1 cellular context compared by ENCODE assay signal in the genomic region with DNA sequence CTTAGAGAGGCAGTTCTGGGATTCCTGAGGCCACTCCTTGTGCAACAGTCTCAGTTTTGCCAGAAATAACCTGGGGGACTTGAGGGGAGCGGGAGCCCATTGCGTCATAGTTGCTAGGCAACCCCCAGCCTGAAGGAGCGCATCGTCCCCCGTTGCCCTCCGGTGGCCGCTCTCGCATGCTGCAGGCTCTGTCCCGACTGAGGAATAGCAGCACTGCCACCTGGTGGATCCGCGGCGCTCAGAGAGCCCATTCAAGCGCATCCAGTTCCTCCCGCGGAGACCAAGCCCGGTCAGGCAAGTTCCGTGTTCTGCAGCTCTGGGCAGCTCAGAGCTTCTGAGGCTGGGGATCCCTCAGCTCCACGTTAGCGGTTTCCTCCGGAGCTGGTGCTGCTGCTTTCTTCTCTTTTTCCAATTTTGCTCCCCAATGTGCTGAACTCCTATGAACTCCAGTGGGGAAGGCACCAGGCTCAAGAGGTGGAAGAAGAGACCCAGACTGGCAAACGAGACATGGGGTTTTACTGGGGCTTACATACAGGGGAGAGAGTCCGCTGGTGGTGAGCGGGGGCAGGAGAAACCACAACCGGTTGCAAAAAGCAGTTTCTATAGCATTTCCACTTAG.
TF ChIP-seq lines count a peak whose summit lies in the region.

No MANE protein-coding gene starts in this region.

TF ChIP-seq in K562, 482 proteins besides CTCF, POLR2A, EP300 and RAD21 (continued from another document and continues in another):
- TF ChIP-seq, protein P1, sequence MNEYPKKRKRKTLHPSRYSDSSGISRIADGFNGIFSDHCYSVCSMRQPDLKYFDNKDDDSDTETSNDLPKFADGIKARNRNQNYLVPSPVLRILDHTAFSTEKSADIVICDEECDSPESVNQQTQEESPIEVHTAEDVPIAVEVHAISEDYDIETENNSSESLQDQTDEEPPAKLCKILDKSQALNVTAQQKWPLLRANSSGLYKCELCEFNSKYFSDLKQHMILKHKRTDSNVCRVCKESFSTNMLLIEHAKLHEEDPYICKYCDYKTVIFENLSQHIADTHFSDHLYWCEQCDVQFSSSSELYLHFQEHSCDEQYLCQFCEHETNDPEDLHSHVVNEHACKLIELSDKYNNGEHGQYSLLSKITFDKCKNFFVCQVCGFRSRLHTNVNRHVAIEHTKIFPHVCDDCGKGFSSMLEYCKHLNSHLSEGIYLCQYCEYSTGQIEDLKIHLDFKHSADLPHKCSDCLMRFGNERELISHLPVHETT (CRISPR knock-in tag; conservative IDR thresholded peaks at IDR 0.05 in 1 of 2, IDR thresholded peaks at IDR 0.05 in 1 of 2), result no peak
- TF ChIP-seq RFX5 (IDR thresholded peaks at IDR 0.05; ENCODE audit: low read depth, low read length) (peak; percentile 91), MXI1 (IDR thresholded peaks at IDR 0.05; ENCODE audit: low read depth, low read length) (peak; percentile 70; the same call in 1 of the 2 replicates), CSDE1 (IDR thresholded peaks at IDR 0.05) (peak in 1 of 2 experiments; percentile 83; a peak in 2 of 4 replicates), POLR2G (IDR thresholded peaks at IDR 0.05; ENCODE audit: low read depth, low read length) (peak; percentile 59), NBN (IDR thresholded peaks at IDR 0.05; ENCODE audit: low read depth) (0 out of 2 replicates have a peak, but pooled peaks have one; percentile 44), CTBP1 (IDR thresholded peaks at IDR 0.05; ENCODE audit: borderline replicate concordance) (peak; percentile 90), MTA3 (IDR thresholded peaks at IDR 0.05; ENCODE audit: borderline replicate concordance) (peak; percentile 46; the same call in 1 of the 2 replicates), NUFIP1 (IDR thresholded peaks at IDR 0.05; ENCODE audit: partially characterized antibody) (no peak), EGR1 (conservative IDR thresholded peaks at IDR 0.05) (no peak), CREM (IDR thresholded peaks at IDR 0.05; ENCODE audit: low read depth) (peak; percentile 87), ZNF717 (CRISPR knock-in tag; IDR thresholded peaks at IDR 0.05) (no peak), ZNF263 (CRISPR knock-in tag; IDR thresholded peaks at IDR 0.05; ENCODE audit: borderline replicate concordance) (no peak), XRCC5 (IDR thresholded peaks at IDR 0.05; ENCODE audit: low read depth, low read length) (peak; percentile 56; the same call in 1 of the 2 replicates), BRD9 (IDR thresholded peaks at IDR 0.05; ENCODE audit: low read depth, partially characterized antibody) (no peak), ETV1 (tag; conservative IDR thresholded peaks at IDR 0.05; ENCODE audit: low read depth) (peak; percentile 32; the same call in 1 of the 2 replicates), RBFOX2 (IDR thresholded peaks at IDR 0.05; ENCODE audit: low read depth, low read length) (peak; percentile 41; the same call in 1 of the 2 replicates), GTF2B (IDR thresholded peaks at IDR 0.05; ENCODE audit: extremely low read depth, insufficient read length) (no peak), KAT8 (IDR thresholded peaks at IDR 0.05; ENCODE audit: low read depth) (no peak), NCOA2 (IDR thresholded peaks at IDR 0.05; ENCODE audit: partially characterized antibody in 2 of 2) (no peak), ZNF354B (CRISPR knock-in tag; IDR thresholded peaks at IDR 0.05) (no peak), DPF2 (IDR thresholded peaks at IDR 0.05) (no peak), PURB (CRISPR knock-in tag; IDR thresholded peaks at IDR 0.05; ENCODE audit: low read depth) (no peak), ZNF507 (tag; conservative IDR thresholded peaks at IDR 0.05) (no peak), HCFC1 (IDR thresholded peaks at IDR 0.05; ENCODE audit: low read depth, low read length) (peak; percentile 44), TAF9B (IDR thresholded peaks at IDR 0.05; ENCODE audit: partially characterized antibody) (no peak), ATF3 (IDR thresholded peaks at IDR 0.05) (peak; percentile 94), ATF3 (CRISPR knock-in tag; conservative IDR thresholded peaks at IDR 0.05) (peak; percentile 76), ARID2 (IDR thresholded peaks at IDR 0.05) (peak; percentile 72; the same call in 1 of the 2 replicates), BCOR (IDR thresholded peaks at IDR 0.05) (0 out of 2 replicates have a peak, but pooled peaks have one; percentile 32), HDAC1 (IDR thresholded peaks at IDR 0.05) (no peak), ZNF551 (CRISPR knock-in tag; IDR thresholded peaks at IDR 0.05) (no peak), MEIS2 (IDR thresholded peaks at IDR 0.05; ENCODE audit: partially characterized antibody) (no peak), ZNF592 (IDR thresholded peaks at IDR 0.05) (peak; percentile 65), ZNF586 (CRISPR knock-in tag; conservative IDR thresholded peaks at IDR 0.05) (no peak), TARDBP (IDR thresholded peaks at IDR 0.05) (0 out of 2 replicates have a peak, but pooled peaks have one; percentile 59), CXXC5 (CRISPR knock-in tag; IDR thresholded peaks at IDR 0.05) (peak; percentile 45), ZNF24 (IDR thresholded peaks at IDR 0.05) (peak; percentile 59; the same call in 1 of the 2 replicates), RB1 (IDR thresholded peaks at IDR 0.05; ENCODE audit: low read depth) (peak; percentile 84; the same call in 1 of the 2 replicates), SRF (CRISPR knock-in tag; IDR thresholded peaks at IDR 0.05) (peak in 1 of 2 experiments; percentile 67; a peak in 2 of 4 replicates), CCAR2 (IDR thresholded peaks at IDR 0.05; ENCODE audit: low read depth, low read length) (no peak), CBX3 (IDR thresholded peaks at IDR 0.05; ENCODE audit: borderline replicate concordance in 1 of 2, low read length in 2 of 2) (peak in 1 of 2 experiments; percentile 70; a peak in 1 of 3 replicates), TBP (optimal IDR thresholded peaks at IDR 0.05; ENCODE audit: low read depth, low read length) (no peak), SIRT6 (IDR thresholded peaks at IDR 0.05; ENCODE audit: low read depth, low read length) (no peak), NR2C2 (CRISPR knock-in tag; IDR thresholded peaks at IDR 0.05) (no peak; the same call in 1 of the 2 replicates), NR2C2 (tag; IDR thresholded peaks at IDR 0.05) (no peak), ZFP91 (CRISPR knock-in tag; IDR thresholded peaks at IDR 0.05) (0 out of 2 replicates have a peak, but pooled peaks have one; percentile 33), ZNF384 (IDR thresholded peaks at IDR 0.05; ENCODE audit: low read depth, low read length) (0 out of 2 replicates have a peak, but pooled peaks have one; percentile 13), CEBPB (tag; IDR thresholded peaks at IDR 0.05) (peak; percentile 98), MYC (IDR thresholded peaks at IDR 0.05; ENCODE audit: low read depth, low read length) (0 out of 2 replicates have a peak, but pooled peaks have one; percentile 39), MYC (CRISPR knock-in tag; IDR thresholded peaks at IDR 0.05; ENCODE audit: borderline replicate concordance, low read depth) (no peak), ESRRA (IDR thresholded peaks at IDR 0.05; ENCODE audit: borderline replicate concordance, low read depth) (peak; percentile 64)
- TF ChIP-seq, protein P2, sequence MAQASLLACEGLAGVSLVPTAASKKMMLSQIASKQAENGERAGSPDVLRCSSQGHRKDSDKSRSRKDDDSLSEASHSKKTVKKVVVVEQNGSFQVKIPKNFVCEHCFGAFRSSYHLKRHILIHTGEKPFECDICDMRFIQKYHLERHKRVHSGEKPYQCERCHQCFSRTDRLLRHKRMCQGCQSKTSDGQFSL (CRISPR knock-in tag; IDR thresholded peaks at IDR 0.05), result peak; percentile 52; the same call in 1 of the 2 replicates
- TF ChIP-seq, protein P2 (tag; IDR thresholded peaks at IDR 0.05), result no peak
- TF ChIP-seq, protein P3, sequence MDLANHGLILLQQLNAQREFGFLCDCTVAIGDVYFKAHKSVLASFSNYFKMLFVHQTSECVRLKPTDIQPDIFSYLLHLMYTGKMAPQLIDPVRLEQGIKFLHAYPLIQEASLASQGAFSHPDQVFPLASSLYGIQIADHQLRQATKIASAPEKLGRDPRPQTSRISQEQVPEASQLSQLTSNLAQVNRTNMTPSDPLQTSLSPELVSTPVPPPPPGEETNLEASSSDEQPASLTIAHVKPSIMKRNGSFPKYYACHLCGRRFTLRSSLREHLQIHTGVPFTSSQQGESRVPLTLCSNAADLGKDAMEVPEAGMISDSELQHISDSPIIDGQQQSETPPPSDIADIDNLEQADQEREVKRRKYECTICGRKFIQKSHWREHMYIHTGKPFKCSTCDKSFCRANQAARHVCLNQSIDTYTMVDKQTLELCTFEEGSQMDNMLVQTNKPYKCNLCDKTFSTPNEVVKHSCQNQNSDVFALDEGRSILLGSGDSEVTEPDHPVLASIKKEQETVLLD (IDR thresholded peaks at IDR 0.05), result no peak
- TF ChIP-seq, protein P4, sequence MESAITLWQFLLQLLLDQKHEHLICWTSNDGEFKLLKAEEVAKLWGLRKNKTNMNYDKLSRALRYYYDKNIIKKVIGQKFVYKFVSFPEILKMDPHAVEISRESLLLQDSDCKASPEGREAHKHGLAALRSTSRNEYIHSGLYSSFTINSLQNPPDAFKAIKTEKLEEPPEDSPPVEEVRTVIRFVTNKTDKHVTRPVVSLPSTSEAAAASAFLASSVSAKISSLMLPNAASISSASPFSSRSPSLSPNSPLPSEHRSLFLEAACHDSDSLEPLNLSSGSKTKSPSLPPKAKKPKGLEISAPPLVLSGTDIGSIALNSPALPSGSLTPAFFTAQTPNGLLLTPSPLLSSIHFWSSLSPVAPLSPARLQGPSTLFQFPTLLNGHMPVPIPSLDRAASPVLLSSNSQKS (CRISPR knock-in tag; IDR thresholded peaks at IDR 0.05), result no peak
- TF ChIP-seq, protein P5, sequence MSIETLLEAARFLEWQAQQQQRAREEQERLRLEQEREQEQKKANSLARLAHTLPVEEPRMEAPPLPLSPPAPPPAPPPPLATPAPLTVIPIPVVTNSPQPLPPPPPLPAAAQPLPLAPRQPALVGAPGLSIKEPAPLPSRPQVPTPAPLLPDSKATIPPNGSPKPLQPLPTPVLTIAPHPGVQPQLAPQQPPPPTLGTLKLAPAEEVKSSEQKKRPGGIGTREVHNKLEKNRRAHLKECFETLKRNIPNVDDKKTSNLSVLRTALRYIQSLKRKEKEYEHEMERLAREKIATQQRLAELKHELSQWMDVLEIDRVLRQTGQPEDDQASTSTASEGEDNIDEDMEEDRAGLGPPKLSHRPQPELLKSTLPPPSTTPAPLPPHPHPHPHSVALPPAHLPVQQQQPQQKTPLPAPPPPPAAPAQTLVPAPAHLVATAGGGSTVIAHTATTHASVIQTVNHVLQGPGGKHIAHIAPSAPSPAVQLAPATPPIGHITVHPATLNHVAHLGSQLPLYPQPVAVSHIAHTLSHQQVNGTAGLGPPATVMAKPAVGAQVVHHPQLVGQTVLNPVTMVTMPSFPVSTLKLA (conservative IDR thresholded peaks at IDR 0.05), result 0 out of 4 replicates have a peak, but pooled peaks of 1 of the 2 experiments have one; percentile 5
